In the genomic region with DNA sequence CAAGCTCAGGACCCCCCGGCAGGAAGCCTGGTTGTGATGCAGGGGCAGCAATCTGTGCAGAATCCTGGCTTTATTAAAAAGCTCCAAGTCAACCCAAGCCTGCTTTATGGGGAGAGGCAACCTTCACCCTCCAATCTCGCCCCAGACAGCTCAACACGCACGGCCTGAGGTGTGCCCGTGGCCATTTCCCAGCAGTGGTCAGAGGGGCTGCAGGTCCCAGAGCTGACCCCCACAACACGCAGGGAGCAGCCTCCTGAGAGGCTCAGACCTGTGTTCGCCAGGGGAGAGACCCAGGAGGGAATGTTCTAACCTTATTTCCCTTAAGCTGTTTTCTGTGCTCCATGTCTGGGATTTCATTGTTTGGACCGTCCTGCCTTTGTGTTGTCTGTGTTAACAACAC, we compare ENCODE assay signal across 21 cellular contexts.
"Had no signal": no experiment of that assay in that cellular context is flagged by ENCODE, and none has a peak within 500 bp of the region (broad histone marks: within the 10 kb centered on the region; RNA-seq: fewer than 3 reads in every experiment).

No MANE protein-coding gene starts in this region.

- H3K36me3 Mint-ChIP-seq: activated CD4-positive, alpha-beta memory T cell treated with anti-CD3 and anti-CD28 coated beads for 36 hours; activated naive CD4-positive, alpha-beta T cell treated with anti-CD3 and anti-CD28 coated beads, Interleukin-2, amount 10 ng/mL, durations not matched to agents 7 days and 5 days had no signal

- H3K9me3 ChIP-seq: heart right ventricle, neutrophil, ovary, psoas muscle, right atrium auricular region, tibial nerve had no signal

- H3K4me3 ChIP-seq: coronary artery, heart right ventricle, ovary, psoas muscle, right atrium auricular region, tibial nerve had no signal

- H3K4me3 Mint-ChIP-seq: activated B cell treated with CpG ODN at 0.5 μM for 24 hours; activated CD4-positive, alpha-beta memory T cell treated with anti-CD3 and anti-CD28 coated beads for 36 hours; activated CD4-positive, alpha-beta T cell treated with anti-CD3 and anti-CD28 coated beads for 36 hours; activated naive CD4-positive, alpha-beta T cell treated with anti-CD3 and anti-CD28 coated beads, Interleukin-2, amount 10 ng/mL, durations not matched to agents 7 days and 5 days; activated T-cell treated with anti-CD3 and anti-CD28 coated beads, Interleukin-2, amount 50 U/mL, for 72 hours; T-helper 1 cell treated with Interleukin-12 subunit alpha and Interleukin-12 subunit beta and Interleukin-4 antibody, amounts not matched to agents 30 μg/mL and 1 μg/mL, for 36 hours had no signal

- H3K27ac Mint-ChIP-seq: activated B cell treated with CpG ODN at 0.5 μM for 24 hours; activated CD4-positive, alpha-beta memory T cell treated with anti-CD3 and anti-CD28 coated beads for 36 hours; activated CD4-positive, alpha-beta T cell treated with anti-CD3 and anti-CD28 coated beads for 36 hours; activated naive CD4-positive, alpha-beta T cell treated with anti-CD3 and anti-CD28 coated beads, Interleukin-2, amount 10 ng/mL, durations not matched to agents 7 days and 5 days; activated T-cell treated with anti-CD3 and anti-CD28 coated beads, Interleukin-2, amount 50 U/mL, for 72 hours; T-helper 1 cell treated with Interleukin-12 subunit alpha and Interleukin-12 subunit beta and Interleukin-4 antibody, amounts not matched to agents 30 μg/mL and 1 μg/mL, for 36 hours had no signal

- H3K9me3 Mint-ChIP-seq: activated B cell treated with CpG ODN at 0.5 μM for 24 hours; activated CD4-positive, alpha-beta memory T cell treated with anti-CD3 and anti-CD28 coated beads for 36 hours; activated naive CD4-positive, alpha-beta T cell treated with anti-CD3 and anti-CD28 coated beads, Interleukin-2, amount 10 ng/mL, durations not matched to agents 7 days and 5 days; activated T-cell treated with anti-CD3 and anti-CD28 coated beads, Interleukin-2, amount 50 U/mL, for 72 hours; T-helper 1 cell treated with Interleukin-12 subunit alpha and Interleukin-12 subunit beta and Interleukin-4 antibody, amounts not matched to agents 30 μg/mL and 1 μg/mL, for 36 hours had no signal

- DNase-seq: activated B cell treated with CpG ODN at 0.5 μM for 24 hours; activated CD4-positive, alpha-beta memory T cell treated with anti-CD3 and anti-CD28 coated beads for 36 hours; activated CD4-positive, alpha-beta T cell treated with anti-CD3 and anti-CD28 coated beads for 36 hours; activated effector memory CD4-positive, alpha-beta T cell treated with Interleukin-2 at 50 U/mL for 16 hours; activated naive CD4-positive, alpha-beta T cell treated with anti-CD3 and anti-CD28 coated beads, Interleukin-2, amount 10 ng/mL, durations not matched to agents 7 days and 5 days; activated T-cell treated with anti-CD3 and anti-CD28 coated beads, Interleukin-2, amount 50 U/mL, for 72 hours; amygdala; cerebellar nuclear complex; heart right ventricle; islet precursor cell; left cardiac atrium; psoas muscle; stimulated activated CD4-positive, alpha-beta T cell treated with anti-CD3 and anti-CD28 coated beads, Interleukin-4, amount 100 ng/mL, for 24 hours; stimulated activated naive CD4-positive, alpha-beta T cell treated with Interleukin-2 at 50 U/mL for 16 hours; T1000 had no signal

- H3K4me1 Mint-ChIP-seq: activated B cell treated with CpG ODN at 0.5 μM for 24 hours; activated CD4-positive, alpha-beta T cell treated with anti-CD3 and anti-CD28 coated beads for 36 hours; activated naive CD4-positive, alpha-beta T cell treated with anti-CD3 and anti-CD28 coated beads, Interleukin-2, amount 10 ng/mL, durations not matched to agents 7 days and 5 days had no signal

- H3K36me3 ChIP-seq: ovary, right atrium auricular region, tibial nerve had no signal

- H3K27me3 ChIP-seq: heart right ventricle, neutrophil, ovary, right atrium auricular region, tibial nerve had no signal

- H3K27ac ChIP-seq: heart right ventricle, neutrophil, ovary, psoas muscle, right atrium auricular region, tibial nerve had no signal

- ATAC-seq: activated CD4-positive, alpha-beta T cell treated with anti-CD3 and anti-CD28 coated beads for 36 hours; activated T-cell treated with anti-CD3 and anti-CD28 coated beads, Interleukin-2, amount 50 U/mL, for 72 hours; heart right ventricle; left cardiac atrium; psoas muscle had no signal
